Comparison of ENCODE assay signal across 8 cellular contexts in the genomic region with DNA sequence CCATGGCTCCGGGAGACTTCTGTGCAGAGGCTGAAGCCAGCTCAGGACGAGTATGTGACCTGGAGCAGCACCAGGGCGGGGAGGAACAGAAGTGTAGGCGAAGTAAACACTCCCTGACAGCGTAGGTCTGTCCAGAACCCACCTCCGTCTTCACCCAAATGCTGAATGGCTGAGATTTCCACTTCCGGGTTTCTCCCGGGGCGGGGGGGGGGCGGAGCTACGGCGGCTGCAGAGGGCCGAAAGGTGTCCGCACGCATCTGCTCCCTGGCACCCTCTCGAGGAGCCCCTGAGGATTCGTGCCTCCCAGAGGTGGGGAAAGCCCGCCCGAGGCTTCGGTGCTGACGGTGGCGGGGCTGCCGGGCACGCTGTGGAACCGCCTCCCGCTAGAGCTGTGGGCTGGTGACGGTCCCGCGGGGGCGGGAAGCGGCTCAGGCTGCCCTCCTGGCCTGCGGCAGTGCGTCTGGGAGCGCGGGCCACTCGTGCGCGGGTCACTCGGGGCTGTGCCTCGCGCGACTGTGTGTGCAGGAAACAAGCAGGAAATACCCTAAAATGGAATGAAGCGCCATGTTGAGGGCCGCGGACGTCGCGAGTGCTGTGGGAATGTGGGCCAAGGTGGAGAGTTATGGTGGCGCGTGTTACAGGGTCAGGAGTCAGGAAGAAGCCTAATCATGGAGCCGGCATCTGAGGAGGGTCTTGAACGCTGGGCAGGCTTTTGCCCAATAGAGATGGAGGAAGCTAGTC.
A peak's percentile ranks its signal among the peaks of the same experiment; 100 is the strongest.
DNase-seq lines count a peak whose midpoint lies in the region; ATAC-seq and TF ChIP-seq lines count a peak whose summit lies in the region.

No MANE protein-coding gene starts in this region.

- TF ChIP-seq CTCF in CD4-positive, alpha-beta T cell (IDR thresholded peaks at IDR 0.05): no peak
- no peak for TF ChIP-seq CTCF in PC-9 (conservative IDR thresholded peaks at IDR 0.05)
- no peak for TF ChIP-seq CTCF in endothelial cell (IDR thresholded peaks at IDR 0.05; ENCODE audit: unreplicated experiment)

- no peak overlapping the region for H3K27ac Mint-ChIP-seq in CD4-positive, alpha-beta T cell
- peak overlapping the region; percentile 76 for H3K27ac Mint-ChIP-seq in central memory CD8-positive, alpha-beta T cell (ENCODE audit: low read depth)
- H3K27ac Mint-ChIP-seq in endothelial cell (ENCODE audit: unreplicated experiment): no peak overlapping the region

- H3K9me3 ChIP-seq in CD4-positive, alpha-beta T cell (ENCODE audit: control insufficient read depth, low read length): no peaks in the 10 kb centered on the region
- H3K9me3 ChIP-seq in PC-9 (ENCODE audit: insufficient read depth, low read depth) (no peaks in the 10 kb centered on the region), muscle layer of duodenum (ENCODE audit: control insufficient read depth in 1 of 2, low read length in 2 of 2) (peaks cover 0 to 4% of the 10 kb centered on the region in 2 donors)

- no peaks in the 10 kb centered on the region for H3K9me2 ChIP-seq in PC-9 (ENCODE audit: insufficient read depth)

- H3K9me3 Mint-ChIP-seq in CD4-positive, alpha-beta T cell: peaks cover 8% of the 10 kb centered on the region
- H3K9me3 Mint-ChIP-seq in central memory CD8-positive, alpha-beta T cell: peaks cover 7% of the 10 kb centered on the region
- H3K9me3 Mint-ChIP-seq in endothelial cell (ENCODE audit: unreplicated experiment): peaks cover 10% of the 10 kb centered on the region

- CTCF ChIA-PET in CD4-positive, alpha-beta T cell (lab: Charles Lee): no interaction called here
- CTCF ChIA-PET in PC-9 (lab: Charles Lee): no interaction called here

- no peaks in the 10 kb centered on the region for H3K79me2 ChIP-seq in PC-9 (ENCODE audit: low read depth)

- H3K4me1 Mint-ChIP-seq in CD4-positive, alpha-beta T cell (ENCODE audit: low read depth): no peaks in the 10 kb centered on the region
- no peaks in the 10 kb centered on the region for H3K4me1 Mint-ChIP-seq in central memory CD8-positive, alpha-beta T cell
- no peaks in the 10 kb centered on the region for H3K4me1 Mint-ChIP-seq in endothelial cell (ENCODE audit: unreplicated experiment)

- intact Hi-C loops in CD4-positive, alpha-beta T cell (cut with DNase I, micrococcal nuclease): no loop called here
- intact Hi-C loops in PC-9 (cut with micrococcal nuclease; ENCODE audit: unreplicated experiment): no loop called here

- no peaks in the 10 kb centered on the region for H4K20me1 ChIP-seq in PC-9 (ENCODE audit: insufficient read depth)

- no peaks in the 10 kb centered on the region for H3K27me3 Mint-ChIP-seq in CD4-positive, alpha-beta T cell
- no peaks in the 10 kb centered on the region for H3K27me3 Mint-ChIP-seq in central memory CD8-positive, alpha-beta T cell
- H3K27me3 Mint-ChIP-seq in endothelial cell (ENCODE audit: unreplicated experiment): peaks cover 3% of the 10 kb centered on the region

- H3K4me3 Mint-ChIP-seq in CD4-positive, alpha-beta T cell: peak overlapping the region; percentile 54
- H3K4me3 Mint-ChIP-seq in central memory CD8-positive, alpha-beta T cell: peak overlapping the region; percentile 66
- no peak overlapping the region for H3K4me3 Mint-ChIP-seq in endothelial cell (ENCODE audit: unreplicated experiment)

- peak; percentile 44 for ATAC-seq in CD4-positive, alpha-beta T cell (ENCODE audit: poor library complexity)
- peak; percentile 82 for ATAC-seq in central memory CD8-positive, alpha-beta T cell (replicated peaks; ENCODE audit: extremely low read depth, poor library complexity, severe bottlenecking)
- ATAC-seq in HG02571 (IDR thresholded peaks at IDR 0.05; ENCODE audit: unreplicated experiment): no peak

- no peak overlapping the region for H3K27ac ChIP-seq in CD4-positive, alpha-beta T cell (ENCODE audit: low read depth, low read length)
- H3K27ac ChIP-seq in PC-9: no peak overlapping the region
- no peak overlapping the region for H3K27ac ChIP-seq in muscle layer of duodenum (ENCODE audit: low read length)

- no peaks in the 10 kb centered on the region for H3K36me3 Mint-ChIP-seq in CD4-positive, alpha-beta T cell (ENCODE audit: low read depth)
- H3K36me3 Mint-ChIP-seq in central memory CD8-positive, alpha-beta T cell (ENCODE audit: insufficient read depth): peaks cover 2% of the 10 kb centered on the region
- H3K36me3 Mint-ChIP-seq in endothelial cell (ENCODE audit: low read depth, unreplicated experiment): peaks cover 3% of the 10 kb centered on the region

- H3K4me1 ChIP-seq in PC-9 (replicated peaks; ENCODE audit: insufficient read depth): no peaks in the 10 kb centered on the region
- no peaks in the 10 kb centered on the region for H3K4me1 ChIP-seq in muscle layer of duodenum (ENCODE audit: control insufficient read depth in 1 of 2, insufficient read depth in 2 of 2, low read length in 2 of 2)

- BruUV-seq in PC-9 (replicated peaks; lab: Mats Ljungman, UMichigan): no TSS peak

- DNase-seq in CD4-positive, alpha-beta T cell: peak in 4 of 10 experiments; percentile 5 to 46 (median 16)
- DNase-seq in PC-9 (peak; percentile 28 to 47), GDM1 (lab: John Stamatoyannopoulos, UW) (no peak), endothelial cell (ENCODE audit: low spot score) (no peak), NCI-H1930 (lab: John Stamatoyannopoulos, UW) (no peak)
- peak in 1 of 2 donors; percentile 42 for DNase-seq in central memory CD8-positive, alpha-beta T cell (ENCODE audit: low spot score in 2 of 2)

- H3F3A ChIP-seq in PC-9 (ENCODE audit: insufficient read depth, low read depth): no peaks in the 10 kb centered on the region

- peak overlapping the region; percentile 71; the same call in 1 of the 2 replicates for H3K4me3 ChIP-seq in PC-9
- peak overlapping the region; percentile 26 to 42 for H3K4me3 ChIP-seq in muscle layer of duodenum (ENCODE audit: low read depth in 1 of 2, low read length in 2 of 2)

- peak overlapping the region; percentile 85 for H3K4me2 ChIP-seq in PC-9

- H3K36me3 ChIP-seq in PC-9 (ENCODE audit: low read depth): no peaks in the 10 kb centered on the region
- H3K36me3 ChIP-seq in muscle layer of duodenum (ENCODE audit: control insufficient read depth in 1 of 2, insufficient read depth in 2 of 2, low read length in 2 of 2): no peaks in the 10 kb centered on the region

- H3K27me3 ChIP-seq in CD4-positive, alpha-beta T cell (ENCODE audit: control insufficient read depth, insufficient read depth, low read length): no peaks in the 10 kb centered on the region
- H3K27me3 ChIP-seq in PC-9 (ENCODE audit: insufficient read depth, low read depth) (no peaks in the 10 kb centered on the region), muscle layer of duodenum (ENCODE audit: low read depth, low read length) (no peaks in the 10 kb centered on the region)

- H2AFZ ChIP-seq in PC-9: peak overlapping the region; percentile 84

- POLR2A ChIA-PET in CD4-positive, alpha-beta T cell (lab: Charles Lee): no interaction called here
- POLR2A ChIA-PET in PC-9 (lab: Charles Lee; ENCODE audit: unreplicated experiment): no interaction called here

Comparison
In these comparisons a context has a peak if more than half of its experiments do, and no peak if none do; other contexts are left out.
1. DNase-seq: peak in PC-9 (2 of 2); none in GDM1 (single experiment), endothelial cell (single experiment) and NCI-H1930 (0 of 2).